18 cellular contexts compared by ENCODE assay signal in the genomic region with DNA sequence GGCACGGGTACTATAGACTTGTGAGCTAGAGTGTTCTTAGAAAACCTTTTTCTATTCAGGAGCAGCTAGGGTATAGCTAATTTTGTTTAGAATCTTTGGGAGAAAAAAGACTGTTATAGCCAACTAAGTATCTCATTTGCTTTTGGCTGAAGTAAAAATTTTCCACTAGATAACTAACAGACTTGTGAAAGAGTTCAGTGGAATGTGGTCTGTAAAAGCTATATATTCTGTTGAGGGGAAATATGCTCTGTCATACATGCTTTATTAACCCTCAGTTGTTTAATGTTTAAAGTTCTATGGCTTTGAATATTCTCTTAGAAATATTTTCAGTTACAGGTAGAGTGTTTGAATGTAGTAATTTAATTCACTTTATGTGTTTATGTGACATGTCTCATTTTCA. TPM values are rescaled to one million over a fixed set of nuclear protein-coding genes. Genes with fewer than 3 reads are reported as not detected.
DNase-seq lines count a peak whose midpoint lies in the region; ATAC-seq and TF ChIP-seq lines count a peak whose summit lies in the region.
"Had no signal": no experiment of that assay in that cellular context is flagged by ENCODE, and none has a peak within 500 bp of the region (broad histone marks: within the 10 kb centered on the region; RNA-seq: fewer than 3 reads in every experiment).

No MANE protein-coding gene starts in this region.

- no peak for TF ChIP-seq POLR2A in gastroesophageal sphincter (IDR thresholded peaks at IDR 0.05)

- H3K4me1 ChIP-seq in GM23248 (ENCODE audit: insufficient read depth) (no peaks in the 10 kb centered on the region), gastroesophageal sphincter (no peaks in the 10 kb centered on the region)

- H3K4me1 Mint-ChIP-seq in effector memory CD8-positive, alpha-beta T cell (ENCODE audit: low read depth in 2 of 2) = no peaks in the 10 kb centered on the region
- peaks cover 1% of the 10 kb centered on the region for H3K4me1 Mint-ChIP-seq in activated T-cell treated with anti-CD3 and anti-CD28 coated beads, Interleukin-2, amount 50 U/mL, for 24 hours (ENCODE audit: low read depth)

- DNase-seq in GM23248 = peak; percentile 38
- DNase-seq in astrocyte of the hippocampus (ENCODE audit: low read depth, low spot score) = peak; percentile 12
- peak; percentile 64 for DNase-seq in fibroblast of the aortic adventitia (ENCODE audit: low read depth)
- DNase-seq in effector memory CD8-positive, alpha-beta T cell = no peak
- no peak for DNase-seq in SIG-M5 (lab: John Stamatoyannopoulos, UW)
- DNase-seq in activated T-cell treated with anti-CD3 and anti-CD28 coated beads, Interleukin-2, amount 50 U/mL, for 24 hours = no peak
- DNase-seq: DMS 273 treated with DMSO at 0.1 percent for 48 hours, DND-41, HCEC 1CT, MV-4-11, NCI-H187, NCI-H2107, NCI-H510A, NCI-H748 treated with DMSO at 0.1 percent for 48 hours, SHP77, SK-N-SH had no signal

- peaks cover 6% of the 10 kb centered on the region; the same call in 1 of the 2 replicates for H3K79me2 ChIP-seq in GM23248 (ENCODE audit: insufficient read depth)

- TF ChIP-seq CTCF in fibroblast of the aortic adventitia (IDR thresholded peaks at IDR 0.05; ENCODE audit: insufficient read depth, low read length) (no peak), gastroesophageal sphincter (IDR thresholded peaks at IDR 0.05) (no peak)

- H3F3A ChIP-seq in GM23248 (ENCODE audit: insufficient read depth) = no peaks in the 10 kb centered on the region

- no peak for TF ChIP-seq EP300 in gastroesophageal sphincter (IDR thresholded peaks at IDR 0.05)

- in situ Hi-C loops in GM23248 (cut with MboI) = no loop called here

- no peaks in the 10 kb centered on the region for H3K27me3 ChIP-seq in GM23248 (replicated peaks; ENCODE audit: insufficient read depth)
- no peaks in the 10 kb centered on the region for H3K27me3 ChIP-seq in gastroesophageal sphincter

- no peaks in the 10 kb centered on the region for H3K27me3 Mint-ChIP-seq in effector memory CD8-positive, alpha-beta T cell
- H3K27me3 Mint-ChIP-seq in activated T-cell treated with anti-CD3 and anti-CD28 coated beads, Interleukin-2, amount 50 U/mL, for 24 hours = no peaks in the 10 kb centered on the region

- H3K9me2 ChIP-seq in GM23248 (ENCODE audit: insufficient read depth) = no peaks in the 10 kb centered on the region
- H3K9me2 ChIP-seq: SK-N-SH had no signal

- H3K36me3 ChIP-seq in GM23248 (ENCODE audit: low read depth) (peaks cover 75% of the 10 kb centered on the region), gastroesophageal sphincter (peaks cover 10 to 88% of the 10 kb centered on the region in 2 donors)

- no peak overlapping the region for H3K27ac Mint-ChIP-seq in effector memory CD8-positive, alpha-beta T cell
- H3K27ac Mint-ChIP-seq in activated T-cell treated with anti-CD3 and anti-CD28 coated beads, Interleukin-2, amount 50 U/mL, for 24 hours = no peak overlapping the region
- H3K27ac Mint-ChIP-seq: GM23338 had no signal

- H3K9ac ChIP-seq in GM23248 = no peak overlapping the region
- H3K9ac ChIP-seq: SK-N-SH had no signal

- ATAC-seq in gastroesophageal sphincter = no peak
- no peak for ATAC-seq in effector memory CD8-positive, alpha-beta T cell (replicated peaks)
- ATAC-seq: GM23338 had no signal

- H3K4me2 ChIP-seq in GM23248 (ENCODE audit: unreplicated experiment) = no peak overlapping the region
- H3K4me2 ChIP-seq: GM23338, SK-N-SH had no signal

- no peaks in the 10 kb centered on the region for H3K9me3 ChIP-seq in GM23248 (ENCODE audit: low read depth)
- no peaks in the 10 kb centered on the region for H3K9me3 ChIP-seq in gastroesophageal sphincter
- H3K9me3 ChIP-seq: SK-N-SH had no signal

- no peak overlapping the region for H3K4me3 Mint-ChIP-seq in effector memory CD8-positive, alpha-beta T cell
- no peak overlapping the region for H3K4me3 Mint-ChIP-seq in activated T-cell treated with anti-CD3 and anti-CD28 coated beads, Interleukin-2, amount 50 U/mL, for 24 hours
- H3K4me3 Mint-ChIP-seq: GM23338 had no signal

- H4K20me1 ChIP-seq in GM23248 (ENCODE audit: insufficient read depth) = no peaks in the 10 kb centered on the region

- H2AFZ ChIP-seq in GM23248 = no peak overlapping the region
- H2AFZ ChIP-seq: GM23338 had no signal

- H3K4me3 ChIP-seq in GM23248 (no peak overlapping the region), fibroblast of the aortic adventitia (ENCODE audit: low read depth, low read length) (no peak overlapping the region), gastroesophageal sphincter (no peak overlapping the region)
- H3K4me3 ChIP-seq: GM23338 had no signal

- WGBS in GM23248 (ENCODE audit: low coverage in 1 of 2, low lambda C conversion rate in 2 of 2, missing lambda C conversion rate in 2 of 2), 2 experiments = 100% methylated on average over 1 of the region's 1 CpG
- WGBS in gastroesophageal sphincter (ENCODE audit: low coverage in 1 of 2), 2 donors = 64 to 73% methylated on average over 1 of the region's 1 CpG

- no peaks in the 10 kb centered on the region for H3K9me3 Mint-ChIP-seq in effector memory CD8-positive, alpha-beta T cell
- no peaks in the 10 kb centered on the region for H3K9me3 Mint-ChIP-seq in activated T-cell treated with anti-CD3 and anti-CD28 coated beads, Interleukin-2, amount 50 U/mL, for 24 hours
- H3K9me3 Mint-ChIP-seq: GM23338 had no signal

- peaks cover 83% of the 10 kb centered on the region for H3K36me3 Mint-ChIP-seq in effector memory CD8-positive, alpha-beta T cell (ENCODE audit: insufficient read depth)
- peaks cover 92% of the 10 kb centered on the region for H3K36me3 Mint-ChIP-seq in activated T-cell treated with anti-CD3 and anti-CD28 coated beads, Interleukin-2, amount 50 U/mL, for 24 hours (ENCODE audit: low read depth)

- no peak overlapping the region for H3K27ac ChIP-seq in GM23248
- no peak overlapping the region for H3K27ac ChIP-seq in gastroesophageal sphincter

RNA-seq across cellular contexts. Expression of gene RIF1, which starts 49.7 kb away (rescaled TPM):
- 20.9 and 24.8 TPM in 2 replicates for total RNA-seq in GM23248 (2014; rRNA removed; shearing (Covaris generic))
- polyA plus RNA-seq in GM23248 (2016; fragmentation: Nextera tagmentation; extraction: Ambion mirVana) = 26.5 and 28.7 TPM in 2 replicates
- total RNA-seq in fibroblast of the aortic adventitia (ENCODE audit: low replicate concordance) (66.7 and 122 TPM in 2 replicates), gastroesophageal sphincter (10 to 100 TPM; 25.7 to 53.7 (median 32.9) TPM)

Comparison
In these comparisons a context has a peak if more than half of its experiments do, and no peak if none do; other contexts are left out.
1. DNase-seq: peak in GM23248 (single experiment), astrocyte of the hippocampus (single experiment) and fibroblast of the aortic adventitia (single experiment); none in effector memory CD8-positive, alpha-beta T cell (0 of 3), SIG-M5 (single experiment) and activated T-cell treated with anti-CD3 and anti-CD28 coated beads, Interleukin-2, amount 50 U/mL, for 24 hours (single experiment).